15 cellular contexts compared by ENCODE assay signal in the genomic region with DNA sequence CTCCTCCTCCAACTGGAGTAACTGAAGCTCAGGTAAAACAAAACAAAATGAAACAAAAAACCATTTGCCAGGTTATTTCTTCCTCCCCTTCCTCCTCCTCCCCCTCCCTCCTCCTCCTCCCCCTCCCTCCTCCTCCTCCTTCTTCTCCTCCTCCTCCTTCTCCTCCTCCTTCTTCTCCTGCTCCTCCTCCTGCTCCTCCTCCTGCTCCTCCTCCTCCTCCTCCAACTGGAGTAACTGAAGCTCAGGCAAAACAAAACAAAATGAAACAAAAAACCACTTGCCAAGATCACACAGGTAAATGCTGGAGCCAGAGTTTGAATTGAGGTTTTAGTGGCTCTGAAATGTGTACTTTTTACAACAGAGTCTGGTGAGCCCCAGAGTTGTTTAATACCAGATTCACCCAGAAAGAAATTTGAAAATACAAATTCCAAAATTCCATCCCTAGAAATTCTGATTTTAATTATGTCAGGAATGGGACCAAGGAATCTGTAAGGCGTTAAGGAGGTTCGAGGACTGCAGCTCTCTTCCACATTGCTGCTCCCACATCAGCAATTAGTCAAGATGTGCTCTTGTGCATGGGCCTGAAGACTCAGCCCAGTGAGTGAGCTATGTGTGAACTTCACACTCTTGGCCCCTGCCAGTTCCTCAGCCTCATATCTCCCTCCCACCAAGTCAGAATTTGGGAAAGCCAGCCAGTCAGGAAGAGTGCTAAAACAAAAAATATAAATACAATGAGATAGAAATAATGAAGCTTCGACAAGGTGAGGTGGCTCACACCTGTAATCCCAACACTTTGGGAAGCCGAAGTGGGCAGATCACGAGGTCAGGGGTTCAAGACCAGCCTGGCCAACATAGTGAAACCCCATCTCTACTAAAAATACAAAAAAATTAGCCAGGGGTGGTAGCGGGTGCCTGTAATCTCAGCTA. TPM values are rescaled to one million over a fixed set of nuclear protein-coding genes. Genes with fewer than 3 reads are reported as not detected.
A peak's percentile ranks its signal among the peaks of the same experiment; 100 is the strongest.
DNase-seq lines count a peak whose midpoint lies in the region; ATAC-seq and TF ChIP-seq lines count a peak whose summit lies in the region.
"Had no signal": no experiment of that assay in that cellular context is flagged by ENCODE, and none has a peak within 500 bp of the region (broad histone marks: within the 10 kb centered on the region; RNA-seq: fewer than 3 reads in every experiment).

No MANE protein-coding gene starts in this region.

- POLR2A ChIA-PET in activated CD8-positive, alpha-beta T cell treated with anti-CD3 and anti-CD28 coated beads, Interleukin-2, amount 10 ng/mL, durations not matched to agents 7 days and 5 days (lab: Charles Lee) = no interaction called here

- H2BK15ac ChIP-seq in mesenchymal stem cell (ENCODE audit: low read depth, poor library complexity, severe bottlenecking) = no peak overlapping the region

- DNase-seq in DND-41 (no peak), LNCaP clone FGC (ENCODE audit: low read depth) (peak; percentile 14), cerebellar cortex (ENCODE audit: low spot score) (peak; percentile 53), mesenchymal stem cell (peak; percentile 51), DMS153 treated with DMSO at 0.1 percent for 48 hours (lab: John Stamatoyannopoulos, UW; ENCODE audit: unreplicated experiment) (no peak), foreskin melanocyte (no peak)
- DNase-seq in activated CD8-positive, alpha-beta T cell treated with anti-CD3 and anti-CD28 coated beads, Interleukin-2, amount 10 ng/mL, durations not matched to agents 7 days and 5 days = no peak
- DNase-seq: activated CD4-positive, alpha-beta T cell treated with anti-CD3 and anti-CD28 coated beads for 48 hours; activated naive CD4-positive, alpha-beta T cell treated with anti-CD3 and anti-CD28 coated beads, Interleukin-2, amount 10 ng/mL, durations not matched to agents 7 days and 5 days; CD4-positive, alpha-beta T cell; dorsolateral prefrontal cortex; NCI-H2171 treated with DMSO at 0.1 percent for 48 hours; stimulated activated CD4-positive, alpha-beta T cell treated with anti-CD3 and anti-CD28 coated beads, Interleukin-15, amount 100 ng/mL, for 24 hours had no signal

- peak overlapping the region in 1 of 2 experiments; percentile 21 for H3K18ac ChIP-seq in mesenchymal stem cell (ENCODE audit: low read depth in 1 of 2, low read length in 2 of 2)

- H3K27me3 Mint-ChIP-seq in activated CD8-positive, alpha-beta T cell treated with anti-CD3 and anti-CD28 coated beads, Interleukin-2, amount 10 ng/mL, durations not matched to agents 7 days and 5 days (ENCODE audit: low read depth) = peaks cover 6% of the 10 kb centered on the region
- H3K27me3 Mint-ChIP-seq: activated naive CD4-positive, alpha-beta T cell treated with anti-CD3 and anti-CD28 coated beads, Interleukin-2, amount 10 ng/mL, durations not matched to agents 7 days and 5 days had no signal

- ATAC-seq in DND-41 (ENCODE audit: insufficient read depth, low read depth) = no peak
- ATAC-seq in HG03175 (IDR thresholded peaks at IDR 0.05; ENCODE audit: unreplicated experiment) = no peak
- ATAC-seq in activated CD8-positive, alpha-beta T cell treated with anti-CD3 and anti-CD28 coated beads, Interleukin-2, amount 10 ng/mL, durations not matched to agents 7 days and 5 days = no peak

- H3K4me3 ChIP-seq in DND-41 (ENCODE audit: low read depth in 1 of 2, low read length in 2 of 2) (no peak overlapping the region), LNCaP clone FGC (ENCODE audit: low read depth, low read length) (no peak overlapping the region), mesenchymal stem cell (ENCODE audit: insufficient read depth in 1 of 2, low read depth in 1 of 2, low read length in 2 of 2) (no peak overlapping the region)
- H3K4me3 ChIP-seq: dorsolateral prefrontal cortex had no signal

- H3K4me1 ChIP-seq in DND-41 (ENCODE audit: insufficient read depth, low read length) (no peaks in the 10 kb centered on the region), mesenchymal stem cell (ENCODE audit: control insufficient read depth, insufficient read depth, low read depth, low read length) (peaks cover 2% of the 10 kb centered on the region)

- H2AFZ ChIP-seq in DND-41 (ENCODE audit: low read depth, low read length) = no peak overlapping the region
- H2AFZ ChIP-seq in mesenchymal stem cell (ENCODE audit: low read depth, low read length) = no peak overlapping the region

- no peaks in the 10 kb centered on the region for H3K4me1 Mint-ChIP-seq in activated CD8-positive, alpha-beta T cell treated with anti-CD3 and anti-CD28 coated beads, Interleukin-2, amount 10 ng/mL, durations not matched to agents 7 days and 5 days (ENCODE audit: low read depth)
- H3K4me1 Mint-ChIP-seq: activated naive CD4-positive, alpha-beta T cell treated with anti-CD3 and anti-CD28 coated beads, Interleukin-2, amount 10 ng/mL, durations not matched to agents 7 days and 5 days had no signal

- H3K14ac ChIP-seq in mesenchymal stem cell (ENCODE audit: low read length in 2 of 2) = no peak overlapping the region

- no peaks in the 10 kb centered on the region for H3K36me3 Mint-ChIP-seq in activated CD8-positive, alpha-beta T cell treated with anti-CD3 and anti-CD28 coated beads, Interleukin-2, amount 10 ng/mL, durations not matched to agents 7 days and 5 days (ENCODE audit: low read depth)
- H3K36me3 Mint-ChIP-seq: activated naive CD4-positive, alpha-beta T cell treated with anti-CD3 and anti-CD28 coated beads, Interleukin-2, amount 10 ng/mL, durations not matched to agents 7 days and 5 days had no signal

- H3K27ac ChIP-seq in DND-41 (ENCODE audit: low read length) (no peak overlapping the region), mesenchymal stem cell (ENCODE audit: low read length, poor library complexity, severe bottlenecking) (no peak overlapping the region)
- H3K27ac ChIP-seq: dorsolateral prefrontal cortex, RWPE1 had no signal

- H3K4me2 ChIP-seq in DND-41 (ENCODE audit: insufficient read depth, low read length) (peak overlapping the region; percentile 2; the same call in 1 of the 2 replicates), mesenchymal stem cell (ENCODE audit: low read length, poor library complexity, severe bottlenecking) (no peak overlapping the region)

- H3K9me3 Mint-ChIP-seq in activated CD8-positive, alpha-beta T cell treated with anti-CD3 and anti-CD28 coated beads, Interleukin-2, amount 10 ng/mL, durations not matched to agents 7 days and 5 days (ENCODE audit: insufficient read depth) = no peaks in the 10 kb centered on the region
- H3K9me3 Mint-ChIP-seq: activated naive CD4-positive, alpha-beta T cell treated with anti-CD3 and anti-CD28 coated beads, Interleukin-2, amount 10 ng/mL, durations not matched to agents 7 days and 5 days; CD4-positive, alpha-beta T cell had no signal

- no peak overlapping the region for H2BK5ac ChIP-seq in mesenchymal stem cell (ENCODE audit: low read depth, low read length, poor library complexity, severe bottlenecking)

- H3K4me3 Mint-ChIP-seq in activated CD8-positive, alpha-beta T cell treated with anti-CD3 and anti-CD28 coated beads, Interleukin-2, amount 10 ng/mL, durations not matched to agents 7 days and 5 days = no peak overlapping the region
- H3K4me3 Mint-ChIP-seq: activated naive CD4-positive, alpha-beta T cell treated with anti-CD3 and anti-CD28 coated beads, Interleukin-2, amount 10 ng/mL, durations not matched to agents 7 days and 5 days; CD4-positive, alpha-beta T cell had no signal

- H2BK120ac ChIP-seq in mesenchymal stem cell (ENCODE audit: low read depth, low read length) = no peak overlapping the region

- H3K79me1 ChIP-seq in mesenchymal stem cell (replicated peaks; ENCODE audit: low read length, poor library complexity, severe bottlenecking) = no peaks in the 10 kb centered on the region

- H3K4ac ChIP-seq in mesenchymal stem cell (ENCODE audit: low read depth in 1 of 2, low read length in 2 of 2) = no peak overlapping the region

- H3K9ac ChIP-seq in DND-41 (ENCODE audit: low read depth, low read length) = no peak overlapping the region
- no peak overlapping the region for H3K9ac ChIP-seq in mesenchymal stem cell (ENCODE audit: low read length)

- no peak overlapping the region for H2AK5ac ChIP-seq in mesenchymal stem cell (ENCODE audit: low read length, severe bottlenecking)

- H4K20me1 ChIP-seq in DND-41 (ENCODE audit: insufficient read depth, low read length) = no peaks in the 10 kb centered on the region

- whole genome bisulfite sequencing in mesenchymal stem cell = 64% methylated on average over 6 of the region's 6 CpGs

- peak overlapping the region; percentile 2 for H4K8ac ChIP-seq in mesenchymal stem cell (ENCODE audit: low read length)

- CTCF ChIA-PET in activated CD8-positive, alpha-beta T cell treated with anti-CD3 and anti-CD28 coated beads, Interleukin-2, amount 10 ng/mL, durations not matched to agents 7 days and 5 days (lab: Charles Lee) = interaction anchor here (0.9 to 1.1 kb wide), 2 partner anchors 26 to 59 kb away, joined by 3 read pairs; no protein-coding TSS in a partner anchor

- peak overlapping the region; percentile 33 to 63 for H2BK12ac ChIP-seq in mesenchymal stem cell (ENCODE audit: low read length in 2 of 2)

- H4K91ac ChIP-seq in mesenchymal stem cell (ENCODE audit: low read length) = no peak overlapping the region

- no peak overlapping the region for H3K27ac Mint-ChIP-seq in activated CD8-positive, alpha-beta T cell treated with anti-CD3 and anti-CD28 coated beads, Interleukin-2, amount 10 ng/mL, durations not matched to agents 7 days and 5 days
- H3K27ac Mint-ChIP-seq: activated naive CD4-positive, alpha-beta T cell treated with anti-CD3 and anti-CD28 coated beads, Interleukin-2, amount 10 ng/mL, durations not matched to agents 7 days and 5 days; CD4-positive, alpha-beta T cell had no signal

- no peaks in the 10 kb centered on the region for H3K79me2 ChIP-seq in DND-41 (ENCODE audit: insufficient read depth, low read length)

- no peaks in the 10 kb centered on the region for H3K27me3 ChIP-seq in DND-41 (ENCODE audit: insufficient read depth, low read length, poor library complexity)
- no peaks in the 10 kb centered on the region for H3K27me3 ChIP-seq in mesenchymal stem cell (ENCODE audit: control insufficient read depth in 1 of 2, insufficient read depth in 1 of 2, low read length in 2 of 2)
- H3K27me3 ChIP-seq: dorsolateral prefrontal cortex had no signal

- H3K9me3 ChIP-seq in DND-41 (ENCODE audit: insufficient read depth, low read length, severe bottlenecking) = no peaks in the 10 kb centered on the region
- no peaks in the 10 kb centered on the region for H3K9me3 ChIP-seq in mesenchymal stem cell (ENCODE audit: control insufficient read depth, low read length)

- H3K36me3 ChIP-seq in DND-41 (ENCODE audit: insufficient read depth, low read length) = no peaks in the 10 kb centered on the region
- H3K36me3 ChIP-seq in mesenchymal stem cell (ENCODE audit: control insufficient read depth in 1 of 2, insufficient read depth in 2 of 2, low read depth in 1 of 2, low read length in 2 of 2) = no peaks in the 10 kb centered on the region

- TF ChIP-seq CTCF in DND-41 (IDR thresholded peaks at IDR 0.05; ENCODE audit: borderline replicate concordance, extremely low read depth, low read length, poor library complexity, severe bottlenecking) (no peak), LNCaP clone FGC (IDR thresholded peaks at IDR 0.05; ENCODE audit: control insufficient read depth, extremely low read depth, insufficient read depth) (no peak)

- no peak overlapping the region for H3K23ac ChIP-seq in mesenchymal stem cell (ENCODE audit: low read length in 2 of 2)

RNA-seq across cellular contexts. Expression of gene ZNF770, which starts 31.6 kb away (rescaled TPM):
- 17.9 TPM for polyA plus RNA-seq in mesenchymal stem cell (2013, experiment 1 of 2)
- 18.7 TPM for polyA plus RNA-seq in mesenchymal stem cell (2013, experiment 2 of 2)
- 10 to 100 TPM; 34.0 to 35.1 TPM for total RNA-seq in activated CD8-positive, alpha-beta T cell treated with anti-CD3 and anti-CD28 coated beads, Interleukin-2, amount 10 ng/mL, durations not matched to agents 7 days and 5 days

RNA-seq across cellular contexts. Expression of gene AQR, which starts 50.1 kb away (rescaled TPM):
- 13.2 TPM for polyA plus RNA-seq in mesenchymal stem cell (2013, experiment 1 of 2)
- 11.4 TPM for polyA plus RNA-seq in mesenchymal stem cell (2013, experiment 2 of 2)
- total RNA-seq in activated CD8-positive, alpha-beta T cell treated with anti-CD3 and anti-CD28 coated beads, Interleukin-2, amount 10 ng/mL, durations not matched to agents 7 days and 5 days = 10 to 100 TPM; 33.2 to 37.0 TPM

Comparison
In these comparisons a context has a peak if more than half of its experiments do, and no peak if none do; other contexts are left out.
1. DNase-seq: peak in LNCaP clone FGC (single experiment), cerebellar cortex (single experiment) and mesenchymal stem cell (single experiment); none in DND-41 (single experiment), activated CD8-positive, alpha-beta T cell treated with anti-CD3 and anti-CD28 coated beads, Interleukin-2, amount 10 ng/mL, durations not matched to agents 7 days and 5 days (single experiment), DMS153 treated with DMSO at 0.1 percent for 48 hours (single experiment) and foreskin melanocyte (single experiment).